In the genomic region with DNA sequence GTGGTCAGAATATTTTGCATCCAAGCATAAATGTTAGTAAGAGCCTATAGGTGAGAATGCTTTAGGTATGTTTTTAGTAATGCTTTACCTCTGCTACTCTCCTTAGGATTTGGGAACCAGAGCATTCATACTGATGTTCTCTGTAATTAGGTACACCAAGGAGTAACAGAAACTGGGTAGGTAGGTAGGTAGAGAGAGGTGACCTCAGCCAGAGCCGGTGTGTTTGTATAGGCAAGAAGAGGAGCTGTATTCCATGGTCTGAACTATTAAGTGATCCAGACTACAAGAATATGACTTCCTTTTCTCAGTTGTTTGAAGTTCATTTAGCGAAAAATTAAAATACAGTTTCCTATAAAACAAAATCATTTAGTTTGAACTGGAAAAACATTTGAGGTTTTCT, we compare ENCODE assay signal across 14 cellular contexts.
"Had no signal": no experiment of that assay in that cellular context is flagged by ENCODE, and none has a peak within 500 bp of the region (broad histone marks: within the 10 kb centered on the region; RNA-seq: fewer than 3 reads in every experiment).

No MANE protein-coding gene starts in this region.

- H3K4me3 ChIP-seq: prostate gland, thoracic aorta had no signal

- DNase-seq: activated effector memory CD4-positive, alpha-beta T cell treated with Interleukin-2 at 50 U/mL for 16 hours; activated T-cell treated with anti-CD3 and anti-CD28 coated beads, Interleukin-2, amount 50 U/mL, for 1 hour; amygdala; cerebellar nuclear complex; dermis blood vessel endothelial cell; glutamatergic neuron; left colon; naive B cell; nucleus accumbens; stimulated activated CD4-positive, alpha-beta T cell treated with anti-CD3 and anti-CD28 coated beads, Interleukin-2, amount 100 ng/mL, for 48 hours had no signal

- H3K36me3 ChIP-seq: prostate gland, thoracic aorta had no signal

- H3K27ac ChIP-seq: prostate gland, thoracic aorta had no signal

- ATAC-seq: activated CD4-positive, CD25-positive, alpha-beta regulatory T cell treated with anti-CD3 and anti-CD28 coated beads, Interleukin-2, amount 50 U/mL, for 24 hours; sciatic nerve had no signal

- H3K4me1 ChIP-seq: prostate gland had no signal

- H3K9me3 ChIP-seq: prostate gland, thoracic aorta had no signal
